Comparison of ENCODE assay signal across 11 cellular contexts in the genomic region with DNA sequence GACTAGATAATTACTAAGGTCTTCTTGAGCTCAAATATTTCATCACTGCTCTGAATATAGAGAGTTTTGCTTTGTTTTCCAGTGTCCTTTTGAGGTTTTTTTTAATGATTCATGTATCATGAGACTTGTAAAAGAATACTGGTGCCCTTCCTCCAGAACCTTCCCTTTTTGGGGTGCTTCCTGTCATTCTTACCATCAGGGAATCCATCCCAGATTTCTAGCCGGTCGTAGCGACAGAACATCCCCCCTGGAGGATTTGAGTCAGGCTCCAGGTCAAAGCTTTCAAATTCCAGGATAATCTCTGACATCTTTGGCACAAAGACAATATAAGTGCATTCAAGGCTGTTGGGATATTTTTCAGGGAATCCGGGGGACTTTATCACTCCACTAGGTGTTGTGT.
DNase-seq lines count a peak whose midpoint lies in the region; ATAC-seq and TF ChIP-seq lines count a peak whose summit lies in the region.
"Had no signal": no experiment of that assay in that cellular context is flagged by ENCODE, and none has a peak within 500 bp of the region (broad histone marks: within the 10 kb centered on the region; RNA-seq: fewer than 3 reads in every experiment).

No MANE protein-coding gene starts in this region.

- H3K36me3 Mint-ChIP-seq in Calu3 (ENCODE audit: insufficient read depth, unreplicated experiment) (peaks cover 47% of the 10 kb centered on the region), natural killer cell (no peaks in the 10 kb centered on the region)
- H3K36me3 Mint-ChIP-seq: CD4-positive, alpha-beta memory T cell had no signal

- ATAC-seq in HG03095 (IDR thresholded peaks at IDR 0.05; ENCODE audit: unreplicated experiment) (no peak), natural killer cell (no peak)

- H3K9ac ChIP-seq in endocrine pancreas (ENCODE audit: control insufficient read depth, insufficient read depth, low read length): no peak overlapping the region

- H3K4me1 Mint-ChIP-seq in Calu3 (ENCODE audit: low read depth, unreplicated experiment) (peaks cover 34% of the 10 kb centered on the region), natural killer cell (peaks cover 13 to 19% of the 10 kb centered on the region in 2 donors)

- H3K27me3 ChIP-seq in endocrine pancreas (ENCODE audit: control insufficient read depth, insufficient read depth, low read length): no peaks in the 10 kb centered on the region
- H3K27me3 ChIP-seq: ovary had no signal

- H3K27me3 Mint-ChIP-seq in Calu3 (ENCODE audit: unreplicated experiment) (no peaks in the 10 kb centered on the region), natural killer cell (ENCODE audit: low read depth in 2 of 2) (peaks cover 7 to 14% of the 10 kb centered on the region in 2 donors)

- H3K9me3 Mint-ChIP-seq in Calu3 (ENCODE audit: low read depth, unreplicated experiment): no peaks in the 10 kb centered on the region
- H3K9me3 Mint-ChIP-seq in natural killer cell: no peaks in the 10 kb centered on the region
- H3K9me3 Mint-ChIP-seq: CD4-positive, alpha-beta memory T cell had no signal

- H3K36me3 ChIP-seq in endocrine pancreas (ENCODE audit: control insufficient read depth, insufficient read depth, low read length): no peaks in the 10 kb centered on the region
- H3K36me3 ChIP-seq: ovary had no signal

- CTCF ChIA-PET in Calu3 (lab: Charles Lee): interaction anchor here (0.6 kb wide), 1 partner anchor 353 kb away, joined by 3 read pairs; no protein-coding TSS in a partner anchor

- DNase-seq in Calu3 (no peak), NCI-H226 (peak; percentile 18), myocyte (ENCODE audit: low read depth) (peak; percentile 66), GOT3 (lab: John Stamatoyannopoulos, UW) (no peak), natural killer cell (no peak)
- DNase-seq in activated CD8-positive, alpha-beta memory T cell treated with anti-CD3 and anti-CD28 coated beads, Interleukin-2, amount 50 U/mL, for 48 hours: no peak
- DNase-seq: activated CD4-positive, alpha-beta T cell treated with anti-CD3 and anti-CD28 coated beads for 1 hour; ovary had no signal

- H3K27ac Mint-ChIP-seq in Calu3 (ENCODE audit: unreplicated experiment): peak overlapping the region; percentile 93
- H3K27ac Mint-ChIP-seq in natural killer cell: no peak overlapping the region

- no peaks in the 10 kb centered on the region for H3K9me3 ChIP-seq in endocrine pancreas (ENCODE audit: control insufficient read depth, low read length)
- H3K9me3 ChIP-seq: ovary had no signal

- H3K4me1 ChIP-seq in endocrine pancreas (ENCODE audit: control insufficient read depth, insufficient read depth, low read length): peaks cover 5% of the 10 kb centered on the region

- BruUV-seq in Calu3 (replicated peaks; lab: Mats Ljungman, UMichigan): no TSS peak

- intact Hi-C loops in Calu3 (cut with micrococcal nuclease; ENCODE audit: unreplicated experiment) (loop anchor here (5.0 kb wide), 2 partner anchors 46 to 66 kb away; no protein-coding TSS in a partner anchor), natural killer cell (cut with micrococcal nuclease) (no loop called here)

- H3K4me3 ChIP-seq in endocrine pancreas (ENCODE audit: control insufficient read depth, insufficient read depth, low read length): peak overlapping the region; percentile 25
- H3K4me3 ChIP-seq: ovary had no signal

- H3K4me3 Mint-ChIP-seq in Calu3 (ENCODE audit: low read depth, unreplicated experiment) (no peak overlapping the region), natural killer cell (no peak overlapping the region)

- no peak for TF ChIP-seq CTCF in Calu3 (IDR thresholded peaks at IDR 0.05; ENCODE audit: unreplicated experiment)
- TF ChIP-seq CTCF in natural killer cell (IDR thresholded peaks at IDR 0.05): no peak

Comparison
In these comparisons a context has a peak if more than half of its experiments do, and no peak if none do; other contexts are left out.
1. DNase-seq: peak in NCI-H226 (single experiment) and myocyte (single experiment); none in Calu3 (single experiment), GOT3 (single experiment), natural killer cell (single experiment) and activated CD8-positive, alpha-beta memory T cell treated with anti-CD3 and anti-CD28 coated beads, Interleukin-2, amount 50 U/mL, for 48 hours (single experiment).